14 cellular contexts compared by ENCODE assay signal in genomic region chr18:47677952-47678351, GRCh38.
DNase-seq lines count a peak whose midpoint lies in the region; ATAC-seq and TF ChIP-seq lines count a peak whose summit lies in the region.
"Had no signal": no experiment of that assay in that cellular context is flagged by ENCODE, and none has a peak within 500 bp of the region (broad histone marks: within the 10 kb centered on the region; RNA-seq: fewer than 3 reads in every experiment).

No MANE protein-coding gene starts in this region.

- ATAC-seq in GM19351 (IDR thresholded peaks at IDR 0.05; ENCODE audit: unreplicated experiment), result peak; percentile 41
- ATAC-seq in naive B cell (ENCODE audit: low read depth in 2 of 2), result peak; percentile 63

- CTCF ChIA-PET in HEK293T (lab: Yijun Ruan, JAX), result no interaction called here

- in situ Hi-C loops in G401 (cut with HindIII; ENCODE audit: low sequenced_read_pairs), result no loop called here

- DNase-seq in GM06990 (ENCODE audit: extremely low read depth, insufficient read length) (peak; percentile 38), MV-4-11 (lab: John Stamatoyannopoulos, UW) (peak; percentile 12), naive B cell (peak; percentile 43), HEK293T (ENCODE audit: extremely low spot score) (no peak), SKM-1 (lab: John Stamatoyannopoulos, UW; ENCODE audit: unreplicated experiment) (no peak), G401 (ENCODE audit: low spot score) (no peak)
- DNase-seq: CD4-positive, alpha-beta memory T cell; MM.1S; NCI-H1694 treated with DMSO at 0.1 percent for 48 hours; NCI-H510A; NCI-H748 treated with DMSO at 0.1 percent for 48 hours; PC-9 had no signal

- H3K36me3 ChIP-seq in GM06990 (ENCODE audit: control insufficient read depth, insufficient read depth, low read length), result no peaks in the 10 kb centered on the region
- H3K36me3 ChIP-seq: BLaER1 had no signal

- no peaks in the 10 kb centered on the region for H3K27me3 Mint-ChIP-seq in naive B cell
- H3K27me3 Mint-ChIP-seq: CD4-positive, alpha-beta memory T cell had no signal

- no peaks in the 10 kb centered on the region for H3K36me3 Mint-ChIP-seq in naive B cell
- H3K36me3 Mint-ChIP-seq: CD4-positive, alpha-beta memory T cell had no signal

- peaks cover 0 to 3% (median 0%) of the 10 kb centered on the region in 7 donors for H3K9me3 Mint-ChIP-seq in naive B cell
- H3K9me3 Mint-ChIP-seq: CD4-positive, alpha-beta memory T cell had no signal

- H3K27me3 ChIP-seq in GM06990 (replicated peaks; ENCODE audit: control insufficient read depth, insufficient read depth, low read length), result no peaks in the 10 kb centered on the region
- H3K27me3 ChIP-seq: BLaER1 had no signal

- peak overlapping the region in 4 of 8 donors; percentile 0 to 48 (median 27) for H3K4me3 Mint-ChIP-seq in naive B cell
- H3K4me3 Mint-ChIP-seq: CD4-positive, alpha-beta memory T cell had no signal

- no peak overlapping the region for H3K4me3 ChIP-seq in GM06990 (replicated peaks; ENCODE audit: low read depth, low read length)
- H3K4me3 ChIP-seq: BLaER1, PC-9 had no signal

- H3K4me1 Mint-ChIP-seq in naive B cell, result peaks cover 30 to 59% (median 47%) of the 10 kb centered on the region in 3 donors
- H3K4me1 Mint-ChIP-seq: CD4-positive, alpha-beta memory T cell had no signal

- H3K27ac Mint-ChIP-seq in naive B cell, result peak overlapping the region in 4 of 6 donors; percentile 33 to 88 (median 69)
- H3K27ac Mint-ChIP-seq: CD4-positive, alpha-beta memory T cell had no signal

- no peak for TF ChIP-seq CTCF in GM06990 (IDR thresholded peaks at IDR 0.05; ENCODE audit: insufficient read depth, low read length, poor library complexity, severe bottlenecking)

- POLR2A ChIA-PET in HEK293T (lab: Yijun Ruan, JAX), result no interaction called here

TF ChIP-seq in HEK293T, 16 proteins besides CTCF, POLR2A, EP300 and RAD21:
- TF ChIP-seq TARDBP (IDR thresholded peaks at IDR 0.05) (no peak), BHLHE40 (IDR thresholded peaks at IDR 0.05; ENCODE audit: borderline replicate concordance) (no peak), SUZ12 (IDR thresholded peaks at IDR 0.05) (no peak)

Comparison
In these comparisons a context has a peak if more than half of its experiments do, and no peak if none do; other contexts are left out.
1. DNase-seq: peak in GM06990 (single experiment), MV-4-11 (single experiment) and naive B cell (single experiment); none in HEK293T (single experiment), SKM-1 (single experiment) and G401 (single experiment).